Comparison of ENCODE assay signal across 9 cellular contexts in the genomic region with DNA sequence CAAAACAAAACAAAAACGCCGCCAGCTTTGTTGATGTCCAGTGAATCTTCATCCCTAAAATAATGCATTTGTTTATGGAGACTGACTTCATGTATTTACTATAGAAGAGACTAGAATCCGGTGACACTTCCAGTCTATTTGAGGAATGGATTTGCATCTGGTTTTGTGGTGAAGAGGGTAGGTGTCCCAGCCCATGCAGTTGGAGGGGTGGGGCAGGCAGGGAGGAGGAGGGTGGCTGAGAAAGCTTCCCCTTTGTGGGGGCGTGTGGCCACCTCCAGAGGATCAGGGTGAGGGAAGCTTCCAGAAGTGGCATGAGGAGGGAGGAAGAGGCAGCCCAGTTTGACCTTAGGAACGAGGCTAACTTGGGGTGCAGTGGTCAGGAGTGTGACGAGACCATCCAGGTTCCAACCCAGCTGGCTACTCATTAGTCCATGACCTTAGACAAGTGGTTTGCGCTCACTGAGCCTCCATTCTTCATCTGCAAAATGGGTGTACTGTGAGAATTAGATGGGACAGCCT.
DNase-seq lines count a peak whose midpoint lies in the region; TF ChIP-seq lines count a peak whose summit lies in the region.
"Had no signal": no experiment of that assay in that cellular context is flagged by ENCODE, and none has a peak within 500 bp of the region (broad histone marks: within the 10 kb centered on the region; RNA-seq: fewer than 3 reads in every experiment).

No MANE protein-coding gene starts in this region.

- H3K27me3 ChIP-seq in H9 (ENCODE audit: insufficient read depth, low read length): no peaks in the 10 kb centered on the region
- no peaks in the 10 kb centered on the region for H3K27me3 ChIP-seq in Peyer's patch
- H3K27me3 ChIP-seq in mesenchymal stem cell (ENCODE audit: control insufficient read depth in 1 of 2, insufficient read depth in 1 of 2, low read length in 2 of 2): no peaks in the 10 kb centered on the region
- H3K27me3 ChIP-seq: esophagus muscularis mucosa had no signal

- H3K36me3 Mint-ChIP-seq in H9 (ENCODE audit: insufficient read depth in 1 of 3, low read depth in 3 of 3): peaks cover 19 to 27% (median 20%) of the 10 kb centered on the region in 3 experiments

- no peaks in the 10 kb centered on the region for H3K9me3 ChIP-seq in H9 (ENCODE audit: control insufficient read depth, low read depth, low read length)
- no peaks in the 10 kb centered on the region for H3K9me3 ChIP-seq in Peyer's patch
- H3K9me3 ChIP-seq in mesenchymal stem cell (ENCODE audit: control insufficient read depth, low read length): no peaks in the 10 kb centered on the region
- H3K9me3 ChIP-seq: esophagus muscularis mucosa had no signal

- H3K4me2 ChIP-seq in H9 (ENCODE audit: insufficient read depth, insufficient read length, low read length) (no peak overlapping the region), mesenchymal stem cell (ENCODE audit: low read length, poor library complexity, severe bottlenecking) (no peak overlapping the region)

- no peak overlapping the region for H3K56ac ChIP-seq in H9 (ENCODE audit: insufficient read length, low read depth, low read length)

- H3K36me3 ChIP-seq in Peyer's patch (no peaks in the 10 kb centered on the region), mesenchymal stem cell (ENCODE audit: control insufficient read depth in 1 of 2, insufficient read depth in 2 of 2, low read depth in 1 of 2, low read length in 2 of 2) (peaks cover 0 to 31% of the 10 kb centered on the region in 2 experiments)
- H3K36me3 ChIP-seq: esophagus muscularis mucosa had no signal

- DNase-seq in GM13976 (ENCODE audit: low spot score) (peak; percentile 65), H9 (no peak), Peyer's patch (peak in 2 of 3 donors; percentile 69 to 70), mesenchymal stem cell (peak; percentile 64), DMS53 (lab: John Stamatoyannopoulos, UW) (no peak), DMS79 (lab: John Stamatoyannopoulos, UW) (no peak)
- DNase-seq in activated naive CD4-positive, alpha-beta T cell treated with Interleukin-2 at 50 U/mL for 16 hours: no peak
- no peak for DNase-seq in stimulated activated CD4-positive, alpha-beta T cell treated with anti-CD3 and anti-CD28 coated beads, Interleukin-2, amount 100 ng/mL, for 24 hours

- TF ChIP-seq CTCF in GM13976 (IDR thresholded peaks at IDR 0.05; ENCODE audit: borderline replicate concordance, control extremely low read depth, extremely low read depth, insufficient read depth, missing control alignments) (no peak), H9 (conservative IDR thresholded peaks at IDR 0.05) (no peak), Peyer's patch (IDR thresholded peaks at IDR 0.05) (no peak)

- H3K23ac ChIP-seq in H9 (ENCODE audit: insufficient read length, low read depth, low read length): no peak overlapping the region
- H3K23ac ChIP-seq in mesenchymal stem cell (ENCODE audit: low read length in 2 of 2): no peak overlapping the region

- no peak overlapping the region for H2BK5ac ChIP-seq in H9 (ENCODE audit: insufficient read length, low read length)
- H2BK5ac ChIP-seq in mesenchymal stem cell (ENCODE audit: low read depth, low read length, poor library complexity, severe bottlenecking): no peak overlapping the region

- H3K27ac Mint-ChIP-seq in H9: peak overlapping the region; percentile 28 to 93 (median 90); a peak in 4 of 7 replicates

- no peaks in the 10 kb centered on the region; the same call in 1 of the 2 replicates for H3K4me1 ChIP-seq in H9 (ENCODE audit: insufficient read depth, low read length)
- H3K4me1 ChIP-seq in Peyer's patch: peaks cover 9 to 25% (median 12%) of the 10 kb centered on the region in 4 donors
- peaks cover 28% of the 10 kb centered on the region for H3K4me1 ChIP-seq in mesenchymal stem cell (ENCODE audit: control insufficient read depth, insufficient read depth, low read depth, low read length)

- no peak overlapping the region for H2AFZ ChIP-seq in H9 (ENCODE audit: low read length)
- H2AFZ ChIP-seq in mesenchymal stem cell (ENCODE audit: low read depth, low read length): no peak overlapping the region

- H4K91ac ChIP-seq in H9 (ENCODE audit: insufficient read length, low read depth, low read length): no peak overlapping the region
- peak overlapping the region; percentile 70 for H4K91ac ChIP-seq in mesenchymal stem cell (ENCODE audit: low read length)

- no peaks in the 10 kb centered on the region for H3K23me2 ChIP-seq in H9 (ENCODE audit: insufficient read length, low read depth, low read length, poor library complexity, severe bottlenecking)

- in situ Hi-C loops in GM13976 (cut with MboI; ENCODE audit: low sequenced_read_pairs, unreplicated experiment): no loop called here

- H3K9me3 Mint-ChIP-seq in H9: no peaks in the 10 kb centered on the region

- no peaks in the 10 kb centered on the region for H4K20me1 ChIP-seq in H9 (ENCODE audit: control insufficient read depth, insufficient read depth, insufficient read length)

- TF ChIP-seq POLR2A in Peyer's patch (IDR thresholded peaks at IDR 0.05): no peak

- H3K4ac ChIP-seq in H9 (ENCODE audit: low read depth, low read length) (no peak overlapping the region), mesenchymal stem cell (ENCODE audit: low read depth in 1 of 2, low read length in 2 of 2) (peak overlapping the region; percentile 47 to 73)

- H4K5ac ChIP-seq in H9 (ENCODE audit: insufficient read length, low read depth, low read length): no peak overlapping the region

- no peak overlapping the region for H3K27ac ChIP-seq in H9 (ENCODE audit: insufficient read length, low read depth, low read length)
- H3K27ac ChIP-seq in Peyer's patch: peak overlapping the region in 2 of 4 donors; percentile 33 to 79
- H3K27ac ChIP-seq in mesenchymal stem cell (ENCODE audit: low read length, poor library complexity, severe bottlenecking): peak overlapping the region; percentile 14

- no CpG with 5 or more reads among the region's 7 CpGs for WGBS in H9 (ENCODE audit: extremely low coverage, insufficient read length, low lambda C conversion rate)
- WGBS in mesenchymal stem cell: 87% methylated on average over 5 of the region's 7 CpGs

- H3K18ac ChIP-seq in H9 (ENCODE audit: insufficient read length, low read depth, low read length) (no peak overlapping the region), mesenchymal stem cell (ENCODE audit: low read depth in 1 of 2, low read length in 2 of 2) (peak overlapping the region; percentile 34 to 93)

- H3K9ac ChIP-seq in H9 (ENCODE audit: extremely low read depth, insufficient read length, low read length) (no peak overlapping the region), mesenchymal stem cell (ENCODE audit: low read length) (no peak overlapping the region)

- no peak overlapping the region for H3T11ph ChIP-seq in H9 (ENCODE audit: low read length)

- peaks cover 19 to 25% of the 10 kb centered on the region in 2 experiments for H3K4me1 Mint-ChIP-seq in H9

- no peak overlapping the region for H3K4me3 ChIP-seq in Peyer's patch
- H3K4me3 ChIP-seq in mesenchymal stem cell (ENCODE audit: insufficient read depth in 1 of 2, low read depth in 1 of 2, low read length in 2 of 2): no peak overlapping the region
- H3K4me3 ChIP-seq: esophagus muscularis mucosa had no signal

- no peak overlapping the region for H3K4me3 Mint-ChIP-seq in H9

- H2BK20ac ChIP-seq in H9 (ENCODE audit: low read depth, low read length, poor library complexity, severe bottlenecking): no peak overlapping the region

- H3K79me2 ChIP-seq in H9 (ENCODE audit: insufficient read depth, low read length): peaks cover 4% of the 10 kb centered on the region; the same call in 1 of the 2 replicates

- H3K14ac ChIP-seq in H9 (ENCODE audit: insufficient read depth, low read length): no peak overlapping the region
- H3K14ac ChIP-seq in mesenchymal stem cell (ENCODE audit: low read length in 2 of 2): peak overlapping the region in 1 of 2 experiments; percentile 74

- H3K79me1 ChIP-seq in H9 (ENCODE audit: insufficient read depth, low read depth, low read length, poor library complexity, severe bottlenecking): peaks cover 12% of the 10 kb centered on the region
- peaks cover 55% of the 10 kb centered on the region for H3K79me1 ChIP-seq in mesenchymal stem cell (replicated peaks; ENCODE audit: low read length, poor library complexity, severe bottlenecking)

- H2BK120ac ChIP-seq in H9 (ENCODE audit: low read depth, low read length, poor library complexity, severe bottlenecking) (no peak overlapping the region), mesenchymal stem cell (ENCODE audit: low read depth, low read length) (peak overlapping the region; percentile 77)

- H3K27me3 Mint-ChIP-seq in H9 (ENCODE audit: low read depth): no peaks in the 10 kb centered on the region

- H2BK12ac ChIP-seq in H9 (ENCODE audit: insufficient read length, low read depth, low read length) (no peak overlapping the region), mesenchymal stem cell (ENCODE audit: low read length in 2 of 2) (peak overlapping the region; percentile 51 to 93)

- no peak overlapping the region for H2BK15ac ChIP-seq in H9 (ENCODE audit: low read depth, low read length)
- peak overlapping the region; percentile 46 for H2BK15ac ChIP-seq in mesenchymal stem cell (ENCODE audit: low read depth, poor library complexity, severe bottlenecking)

- H2AK5ac ChIP-seq in H9 (ENCODE audit: insufficient read length, low read length) (no peak overlapping the region), mesenchymal stem cell (ENCODE audit: low read length, severe bottlenecking) (peak overlapping the region; percentile 96)

- H4K8ac ChIP-seq in H9 (replicated peaks; ENCODE audit: insufficient read length, low read depth, low read length): no peak overlapping the region
- H4K8ac ChIP-seq in mesenchymal stem cell (ENCODE audit: low read length): peak overlapping the region; percentile 88

Comparison
In these comparisons a context has a peak if more than half of its experiments do, and no peak if none do; other contexts are left out.
1. DNase-seq: peak in GM13976 (single experiment), Peyer's patch (2 of 3) and mesenchymal stem cell (single experiment); none in H9 (single experiment), activated naive CD4-positive, alpha-beta T cell treated with Interleukin-2 at 50 U/mL for 16 hours (single experiment), DMS53 (single experiment), stimulated activated CD4-positive, alpha-beta T cell treated with anti-CD3 and anti-CD28 coated beads, Interleukin-2, amount 100 ng/mL, for 24 hours (0 of 2) and DMS79 (single experiment).